Comparison of ENCODE assay signal across 8 cellular contexts in the genomic region with DNA sequence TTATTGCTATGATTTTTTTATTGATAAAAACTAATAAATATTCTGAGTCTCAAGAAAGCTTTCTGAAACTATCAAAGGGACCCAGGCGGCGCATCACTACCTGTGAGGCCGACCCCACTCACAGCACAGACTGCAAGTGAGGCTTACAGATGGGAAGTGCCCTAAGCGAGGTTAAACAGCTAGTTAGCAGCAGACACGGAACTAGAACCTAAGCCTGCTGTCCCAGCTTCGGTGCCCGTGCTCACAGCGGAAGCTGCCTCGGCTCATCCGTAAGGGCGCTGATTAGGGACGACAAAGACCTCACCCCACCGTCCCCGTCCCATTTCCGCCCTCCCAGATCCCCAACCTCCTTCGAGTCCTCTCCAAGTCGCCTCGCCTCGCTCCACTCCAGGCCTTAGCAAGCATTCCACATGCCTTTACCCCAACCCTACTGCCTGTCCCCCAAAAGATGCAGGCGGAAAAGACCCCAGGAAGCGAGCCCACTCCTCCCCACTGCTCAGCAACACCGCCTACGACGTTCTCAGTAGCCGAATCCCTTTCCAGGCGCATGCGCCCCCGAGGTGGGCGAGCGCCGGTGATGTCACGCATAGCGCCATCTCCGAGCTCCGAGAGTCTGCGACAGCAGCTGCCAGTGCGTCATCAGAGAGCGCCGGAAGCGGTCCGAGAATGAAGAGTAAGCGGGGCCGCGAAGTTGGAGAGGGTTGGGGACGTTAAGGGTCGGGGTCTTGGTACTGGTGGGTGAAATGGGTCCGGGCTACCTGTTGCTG. TPM values are rescaled to one million over a fixed set of nuclear protein-coding genes. Genes with fewer than 3 reads are reported as not detected.
DNase-seq lines count a peak whose midpoint lies in the region; ATAC-seq and TF ChIP-seq lines count a peak whose summit lies in the region.

A gene with protein sequence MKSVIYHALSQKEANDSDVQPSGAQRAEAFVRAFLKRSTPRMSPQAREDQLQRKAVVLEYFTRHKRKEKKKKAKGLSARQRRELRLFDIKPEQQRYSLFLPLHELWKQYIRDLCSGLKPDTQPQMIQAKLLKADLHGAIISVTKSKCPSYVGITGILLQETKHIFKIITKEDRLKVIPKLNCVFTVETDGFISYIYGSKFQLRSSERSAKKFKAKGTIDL (plus strand): TSS at position 631 of the 767 bp plus-strand sequence. CDS start 36 bp downstream, at position 667.

- H3K9me3 ChIP-seq in adipocyte (ENCODE audit: control insufficient read depth, low read length) = no peaks in the 10 kb centered on the region

- peak; percentile 80 for ATAC-seq in HG02759 (IDR thresholded peaks at IDR 0.05; ENCODE audit: unreplicated experiment)

- no peaks in the 10 kb centered on the region for H3K27me3 ChIP-seq in adipocyte (replicated peaks; ENCODE audit: control insufficient read depth, insufficient read depth, low read length)

- H3K9me3 Mint-ChIP-seq in type B pancreatic cell = no peaks in the 10 kb centered on the region

- peaks cover 11% of the 10 kb centered on the region for H3K4me1 ChIP-seq in adipocyte (ENCODE audit: control insufficient read depth, insufficient read depth, low read length)

- intact Hi-C loops in cardiac septum (cut with DNase I) = loop anchor here (10.0 kb wide), 2 partner anchors 269 to 391 kb away; partner anchors contain the start of gene UQCRFS1

- H3K4me3 Mint-ChIP-seq in type B pancreatic cell = peak within 1 kb of the TSS; percentile 100

- peak within 1 kb of the TSS; percentile 100 for H3K9ac ChIP-seq in adipocyte (ENCODE audit: low read length)

- peak within 1 kb of the TSS; percentile 84 for H3K4me3 ChIP-seq in GM12864 (ENCODE audit: low read depth, low read length)
- H3K4me3 ChIP-seq in adipocyte (ENCODE audit: low read length) = peak within 1 kb of the TSS; percentile 100

- DNase-seq in GM12864 (ENCODE audit: low read depth) = peak; percentile 89
- DNase-seq in NCI-H1436 (lab: John Stamatoyannopoulos, UW) = peak; percentile 93
- DNase-seq in T follicular helper cell (ENCODE audit: low read depth) = peak; percentile 98
- DNase-seq in adipocyte (ENCODE audit: low read depth) = peak; percentile 99
- peak; percentile 97 for DNase-seq in cardiac septum (ENCODE audit: low spot score)
- DNase-seq in pons (ENCODE audit: low spot score) = peak; percentile 95
- peak; percentile 97 for DNase-seq in type B pancreatic cell (ENCODE audit: extremely low spot score, unreplicated experiment)

- no peak for TF ChIP-seq CTCF in GM12864 (IDR thresholded peaks at IDR 0.05; ENCODE audit: low read depth, low read length, missing control alignments)
- TF ChIP-seq CTCF in type B pancreatic cell (conservative IDR thresholded peaks at IDR 0.05) = no peak

- peaks cover 16% of the 10 kb centered on the region for H3K36me3 ChIP-seq in adipocyte (ENCODE audit: control insufficient read depth, insufficient read depth, low read length, severe bottlenecking)

- H3K27me3 Mint-ChIP-seq in type B pancreatic cell = peaks cover 3% of the 10 kb centered on the region

- H3K27ac Mint-ChIP-seq in type B pancreatic cell = peak within 1 kb of the TSS; percentile 100

- H3K36me3 Mint-ChIP-seq in type B pancreatic cell = peaks cover 3% of the 10 kb centered on the region

- peaks cover 15% of the 10 kb centered on the region for H3K4me1 Mint-ChIP-seq in type B pancreatic cell (ENCODE audit: unreplicated experiment)

RNA-seq across cellular contexts. Expression of the gene that starts here (rescaled TPM):
- total RNA-seq in cardiac septum = 47.8 TPM
- total RNA-seq in type B pancreatic cell (ENCODE audit: low replicate concordance) = 48.4 and 51.3 TPM in 2 replicates

Comparison
In these comparisons a context has a peak if more than half of its experiments do, and no peak if none do; other contexts are left out.
1. Peak in every context shown above with its lines: DNase-seq, ATAC-seq and H3K4me3 ChIP-seq.